In genomic region chr5:74164725-74165226, GRCh38 we compare ENCODE assay signal across 21 cellular contexts.
A peak's percentile ranks its signal among the peaks of the same experiment; 100 is the strongest.
DNase-seq lines count a peak whose midpoint lies in the region; ATAC-seq and TF ChIP-seq lines count a peak whose summit lies in the region.
"Had no signal": no experiment of that assay in that cellular context is flagged by ENCODE, and none has a peak within 500 bp of the region (broad histone marks: within the 10 kb centered on the region; RNA-seq: fewer than 3 reads in every experiment).

No MANE protein-coding gene starts in this region.

- H3K79me2 ChIP-seq in SK-N-SH (ENCODE audit: insufficient read depth) = no peaks in the 10 kb centered on the region

- no peak for TF ChIP-seq POLR2A in heart left ventricle (IDR thresholded peaks at IDR 0.05)
- no peak for TF ChIP-seq POLR2A in gastrocnemius medialis (IDR thresholded peaks at IDR 0.05)

- H3K9ac ChIP-seq in SK-N-SH = no peak overlapping the region
- H3K9ac ChIP-seq: GM23248 had no signal

- in situ Hi-C loops in gastrocnemius medialis (cut with MboI; ENCODE audit: low sequenced_read_pairs in 4 of 4) = no loop called here

- intact Hi-C loops in heart left ventricle (cut with DNase I) (loop anchor here in 2 of 10 donors (10.0 kb wide), 2 partner anchors 110 to 130 kb away; no protein-coding TSS in a partner anchor), gastrocnemius medialis (cut with DNase I; ENCODE audit: low total_unique reads) (no loop called here)
- intact Hi-C loops in activated CD4-positive, alpha-beta T cell treated with anti-CD3 and anti-CD28 coated beads, Interleukin-2, amount 10 ng/mL, durations not matched to agents 24 days and 14 days (cut with micrococcal nuclease) = no loop called here

- POLR2A ChIA-PET in SK-N-SH (lab: Yijun Ruan, JAX) = no interaction called here

- peaks cover 14% of the 10 kb centered on the region for H3F3A ChIP-seq in SK-N-SH (replicated peaks; ENCODE audit: insufficient read depth)

- no peak overlapping the region for H3K4me3 ChIP-seq in SK-N-SH (ENCODE audit: low read depth in 2 of 2, low read length in 1 of 2)
- no peak overlapping the region for H3K4me3 ChIP-seq in heart left ventricle
- H3K4me3 ChIP-seq in gastrocnemius medialis = no peak overlapping the region
- H3K4me3 ChIP-seq: GM23248, lung, transverse colon had no signal

- CTCF ChIA-PET in SK-N-SH (lab: Yijun Ruan, JAX) = no interaction called here

- no peaks in the 10 kb centered on the region for H4K20me1 ChIP-seq in SK-N-SH (ENCODE audit: insufficient read depth)

- TF ChIP-seq CTCF in SK-N-SH (IDR thresholded peaks at IDR 0.05) (no peak), heart left ventricle (IDR thresholded peaks at IDR 0.05) (no peak), gastrocnemius medialis (IDR thresholded peaks at IDR 0.05 in 4 of 5, conservative IDR thresholded peaks at IDR 0.05 in 1 of 5) (no peak)

- peaks cover 11 to 14% of the 10 kb centered on the region in 2 experiments; a peak in 3 of 4 replicates for H3K4me1 ChIP-seq in SK-N-SH (ENCODE audit: control insufficient read depth in 1 of 2, insufficient read depth in 2 of 2, low read depth in 1 of 2, low read length in 1 of 2)
- H3K4me1 ChIP-seq in heart left ventricle = peaks cover 0 to 32% (median 18%) of the 10 kb centered on the region in 12 donors
- peaks cover 20% of the 10 kb centered on the region in 2 donors for H3K4me1 ChIP-seq in gastrocnemius medialis

- DNase-seq in ELR (ENCODE audit: low read depth) = peak; percentile 26
- DNase-seq in SK-N-SH = peak; percentile 47
- peak in 4 of 5 donors; percentile 45 to 64 (median 48) for DNase-seq in heart left ventricle
- peak; percentile 46 to 57 for DNase-seq in gastrocnemius medialis
- DNase-seq in activated CD4-positive, alpha-beta T cell treated with anti-CD3 and anti-CD28 coated beads, Interleukin-2, amount 10 ng/mL, durations not matched to agents 24 days and 14 days = no peak
- no peak for DNase-seq in NK-92 (lab: John Stamatoyannopoulos, UW; ENCODE audit: unreplicated experiment)
- DNase-seq: activated CD4-positive, alpha-beta T cell treated with anti-CD3 and anti-CD28 coated beads for 1 hour; C1 segment of cervical spinal cord; GDM1; GM23248; head of caudate nucleus; NCI-H146; PC-3; transverse colon had no signal

- H3K9me3 ChIP-seq in SK-N-SH (no peaks in the 10 kb centered on the region), heart left ventricle (no peaks in the 10 kb centered on the region), gastrocnemius medialis (no peaks in the 10 kb centered on the region)
- H3K9me3 ChIP-seq: transverse colon had no signal

- H3K36me3 ChIP-seq in SK-N-SH (replicated peaks in 1 of 2; ENCODE audit: control insufficient read depth in 1 of 2, insufficient read depth in 2 of 2, low read length in 1 of 2) (no peaks in the 10 kb centered on the region), heart left ventricle (no peaks in the 10 kb centered on the region), gastrocnemius medialis (no peaks in the 10 kb centered on the region)
- H3K36me3 ChIP-seq: transverse colon had no signal

- no peak for TF ChIP-seq RAD21 in SK-N-SH (IDR thresholded peaks at IDR 0.05; ENCODE audit: low read length)

- no peak overlapping the region for H3K27ac Mint-ChIP-seq in activated CD4-positive, alpha-beta T cell treated with anti-CD3 and anti-CD28 coated beads, Interleukin-2, amount 10 ng/mL, durations not matched to agents 24 days and 14 days
- H3K27ac Mint-ChIP-seq: activated naive CD8-positive, alpha-beta T cell; activated T-helper 17 cell treated with anti-CD3 and anti-CD28 coated beads, Interleukin-2, amount 50 U/mL, for 72 hours; natural killer cell treated with Interleukin-12 subunit alpha and Interleukin-12 subunit beta and Interleukin-15 and Interleukin-18, amount 100 ng/mL, for 72 hours; stimulated activated memory B cell treated with anti-CD40 and anti-IgM and Interleukin-4, amounts not matched to agents 10 μg/mL and 1 μg/mL and 100 μg/mL, for 72 hours; T-helper 2 cell treated with Interferon-gamma antibody and Interleukin-4, amounts not matched to agents 5 μg/mL and 100 μg/mL, for 36 hours had no signal

- H3K9me3 Mint-ChIP-seq in activated CD4-positive, alpha-beta T cell treated with anti-CD3 and anti-CD28 coated beads, Interleukin-2, amount 10 ng/mL, durations not matched to agents 24 days and 14 days = no peaks in the 10 kb centered on the region
- H3K9me3 Mint-ChIP-seq: activated T-helper 17 cell treated with anti-CD3 and anti-CD28 coated beads, Interleukin-2, amount 50 U/mL, for 72 hours; natural killer cell treated with Interleukin-12 subunit alpha and Interleukin-12 subunit beta and Interleukin-15 and Interleukin-18, amount 100 ng/mL, for 72 hours; stimulated activated memory B cell treated with anti-CD40 and anti-IgM and Interleukin-4, amounts not matched to agents 10 μg/mL and 1 μg/mL and 100 μg/mL, for 72 hours; T-helper 2 cell treated with Interferon-gamma antibody and Interleukin-4, amounts not matched to agents 5 μg/mL and 100 μg/mL, for 36 hours had no signal

- H3K27me3 ChIP-seq in SK-N-SH (ENCODE audit: insufficient read depth) (no peaks in the 10 kb centered on the region), heart left ventricle (no peaks in the 10 kb centered on the region), gastrocnemius medialis (no peaks in the 10 kb centered on the region)
- H3K27me3 ChIP-seq: transverse colon had no signal

- H3K4me1 Mint-ChIP-seq in activated CD4-positive, alpha-beta T cell treated with anti-CD3 and anti-CD28 coated beads, Interleukin-2, amount 10 ng/mL, durations not matched to agents 24 days and 14 days = no peaks in the 10 kb centered on the region
- H3K4me1 Mint-ChIP-seq: activated T-helper 17 cell treated with anti-CD3 and anti-CD28 coated beads, Interleukin-2, amount 50 U/mL, for 72 hours; stimulated activated memory B cell treated with anti-CD40 and anti-IgM and Interleukin-4, amounts not matched to agents 10 μg/mL and 1 μg/mL and 100 μg/mL, for 72 hours had no signal

- peak in 1 of 2 experiments; percentile 82; a peak in 2 of 4 replicates for TF ChIP-seq EP300 in SK-N-SH (IDR thresholded peaks at IDR 0.05; ENCODE audit: borderline replicate concordance in 1 of 2, low read depth in 1 of 2, low read length in 1 of 2)

- H3K27ac ChIP-seq in SK-N-SH (ENCODE audit: low read depth in 2 of 2, low read length in 1 of 2) (peak overlapping the region in 1 of 2 experiments; percentile 91; a peak in 2 of 4 replicates), heart left ventricle (peak overlapping the region in 10 of 12 donors; percentile 12 to 59 (median 24)), gastrocnemius medialis (peak overlapping the region in 2 of 4 donors; percentile 2 to 38)
- H3K27ac ChIP-seq: GM23248, transverse colon had no signal

- peak; percentile 82 to 86 (median 84) for ATAC-seq in heart left ventricle
- peak; percentile 88 to 91 for ATAC-seq in gastrocnemius medialis
- no peak for ATAC-seq in GM21447 (IDR thresholded peaks at IDR 0.05; ENCODE audit: unreplicated experiment)
- ATAC-seq: activated T-helper 17 cell treated with anti-CD3 and anti-CD28 coated beads, Interleukin-2, amount 50 U/mL, for 72 hours; natural killer cell treated with Interleukin-12 subunit alpha and Interleukin-12 subunit beta and Interleukin-15 and Interleukin-18, amount 100 ng/mL, for 72 hours; PC-3; stimulated activated memory B cell treated with anti-CD40 and anti-IgM and Interleukin-4, amounts not matched to agents 10 μg/mL and 1 μg/mL and 100 μg/mL, for 72 hours had no signal

- no peak overlapping the region for H3K4me3 Mint-ChIP-seq in activated CD4-positive, alpha-beta T cell treated with anti-CD3 and anti-CD28 coated beads, Interleukin-2, amount 10 ng/mL, durations not matched to agents 24 days and 14 days
- H3K4me3 Mint-ChIP-seq: activated naive CD8-positive, alpha-beta T cell; activated T-helper 17 cell treated with anti-CD3 and anti-CD28 coated beads, Interleukin-2, amount 50 U/mL, for 72 hours; natural killer cell treated with Interleukin-12 subunit alpha and Interleukin-12 subunit beta and Interleukin-15 and Interleukin-18, amount 100 ng/mL, for 72 hours; stimulated activated memory B cell treated with anti-CD40 and anti-IgM and Interleukin-4, amounts not matched to agents 10 μg/mL and 1 μg/mL and 100 μg/mL, for 72 hours; T-helper 2 cell treated with Interferon-gamma antibody and Interleukin-4, amounts not matched to agents 5 μg/mL and 100 μg/mL, for 36 hours had no signal

- H3K9me2 ChIP-seq in SK-N-SH = no peaks in the 10 kb centered on the region

- H3K4me2 ChIP-seq in SK-N-SH = no peak overlapping the region

- H3K36me3 Mint-ChIP-seq in activated CD4-positive, alpha-beta T cell treated with anti-CD3 and anti-CD28 coated beads, Interleukin-2, amount 10 ng/mL, durations not matched to agents 24 days and 14 days (ENCODE audit: low read depth) = no peaks in the 10 kb centered on the region
- H3K36me3 Mint-ChIP-seq: activated naive CD8-positive, alpha-beta T cell; natural killer cell treated with Interleukin-12 subunit alpha and Interleukin-12 subunit beta and Interleukin-15 and Interleukin-18, amount 100 ng/mL, for 72 hours; stimulated activated memory B cell treated with anti-CD40 and anti-IgM and Interleukin-4, amounts not matched to agents 10 μg/mL and 1 μg/mL and 100 μg/mL, for 72 hours had no signal

- peaks cover under 1% of the 10 kb centered on the region for H3K27me3 Mint-ChIP-seq in activated CD4-positive, alpha-beta T cell treated with anti-CD3 and anti-CD28 coated beads, Interleukin-2, amount 10 ng/mL, durations not matched to agents 24 days and 14 days
- H3K27me3 Mint-ChIP-seq: activated T-helper 17 cell treated with anti-CD3 and anti-CD28 coated beads, Interleukin-2, amount 50 U/mL, for 72 hours; stimulated activated memory B cell treated with anti-CD40 and anti-IgM and Interleukin-4, amounts not matched to agents 10 μg/mL and 1 μg/mL and 100 μg/mL, for 72 hours had no signal

- H2AFZ ChIP-seq in SK-N-SH (ENCODE audit: low read depth) = no peak overlapping the region
- H2AFZ ChIP-seq: GM23248 had no signal

- WGBS in SK-N-SH (ENCODE audit: low lambda C conversion rate) = 70% methylated on average over 3 of the region's 3 CpGs
- 26 to 52% (median 46%) methylated on average over 3 of the region's 3 CpGs for WGBS in heart left ventricle, 4 donors

TF ChIP-seq in SK-N-SH, 30 proteins besides CTCF, POLR2A, EP300 and RAD21:
- peak; percentile 23; the same call in 1 of the 2 replicates for TF ChIP-seq RCOR1 (IDR thresholded peaks at IDR 0.05; ENCODE audit: low read length)
- TF ChIP-seq RXRA (IDR thresholded peaks at IDR 0.05; ENCODE audit: borderline replicate concordance, low read depth) = no peak
- TF ChIP-seq GATA2 (CRISPR knock-in tag; IDR thresholded peaks at IDR 0.05) = peak; percentile 55; the same call in 1 of the 2 replicates
- peak; percentile 51 for TF ChIP-seq CHD2 (IDR thresholded peaks at IDR 0.05; ENCODE audit: low read length, partially characterized antibody)

Comparison
In these comparisons a context has a peak if more than half of its experiments do, and no peak if none do; other contexts are left out.
1. DNase-seq: peak in ELR (single experiment), SK-N-SH (single experiment), heart left ventricle (4 of 5) and gastrocnemius medialis (2 of 2); none in activated CD4-positive, alpha-beta T cell treated with anti-CD3 and anti-CD28 coated beads, Interleukin-2, amount 10 ng/mL, durations not matched to agents 24 days and 14 days (single experiment) and NK-92 (single experiment).